ENCODE assay signal across 8 cellular contexts in the genomic region with DNA sequence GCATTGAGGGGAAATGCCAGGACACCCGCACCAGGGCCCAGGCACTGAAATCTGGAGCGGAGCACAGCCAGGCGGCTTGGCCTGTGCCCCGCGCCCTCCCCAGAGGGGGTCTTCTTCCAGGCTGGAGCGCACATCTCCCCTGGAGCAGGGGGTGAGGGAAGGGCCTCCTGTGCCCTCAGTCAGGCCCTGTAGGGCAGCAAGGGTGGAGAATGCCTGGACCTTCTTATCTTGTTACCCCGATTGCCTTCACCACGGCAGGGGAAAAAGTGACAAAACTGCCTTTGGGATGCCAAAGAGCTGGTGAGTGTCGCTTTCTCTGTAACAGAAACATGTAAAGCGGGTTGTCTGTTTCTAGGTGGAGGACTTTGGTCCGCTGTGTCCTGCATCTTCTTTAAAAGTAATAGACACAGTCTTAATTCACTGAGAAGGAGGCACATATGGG. TPM values are rescaled to one million over a fixed set of nuclear protein-coding genes. Genes with fewer than 3 reads are reported as not detected.
DNase-seq lines count a peak whose midpoint lies in the region; ATAC-seq and TF ChIP-seq lines count a peak whose summit lies in the region.

No MANE protein-coding gene starts in this region.

- no peaks in the 10 kb centered on the region for H4K20me1 ChIP-seq in GM23248 (ENCODE audit: insufficient read depth)

- peaks cover 35% of the 10 kb centered on the region for H3K79me2 ChIP-seq in GM23248 (ENCODE audit: insufficient read depth)

- H3F3A ChIP-seq in GM23248 (ENCODE audit: insufficient read depth) = peaks cover 9% of the 10 kb centered on the region; the same call in 1 of the 2 replicates

- H3K27me3 ChIP-seq in GM23248 (replicated peaks; ENCODE audit: insufficient read depth) (no peaks in the 10 kb centered on the region), ascending aorta (no peaks in the 10 kb centered on the region), iPS-18a (ENCODE audit: control insufficient read depth, insufficient read depth, low read length) (peaks cover 80% of the 10 kb centered on the region)

- ATAC-seq in GM21825 (IDR thresholded peaks at IDR 0.05; ENCODE audit: unreplicated experiment) (no peak), HG02763 (IDR thresholded peaks at IDR 0.05; ENCODE audit: unreplicated experiment) (no peak), GM18868 (IDR thresholded peaks at IDR 0.05; ENCODE audit: unreplicated experiment) (no peak)

- H2AFZ ChIP-seq in GM23248 = peak overlapping the region; percentile 73; the same call in 1 of the 2 replicates

- WGBS in GM23248 (ENCODE audit: low coverage in 1 of 2, low lambda C conversion rate in 2 of 2, missing lambda C conversion rate in 2 of 2), 2 experiments = 82 to 86% methylated on average over 11 of the region's 11 CpGs

- H3K9ac ChIP-seq in GM23248 (peak overlapping the region; percentile 78), iPS-18a (ENCODE audit: low read length) (peak overlapping the region; percentile 64)

- H3K9me3 ChIP-seq in GM23248 (ENCODE audit: low read depth) (no peaks in the 10 kb centered on the region), ascending aorta (no peaks in the 10 kb centered on the region), iPS-18a (ENCODE audit: control insufficient read depth, low read depth, low read length) (peaks cover 3% of the 10 kb centered on the region)

- H3K4me2 ChIP-seq in GM23248 (ENCODE audit: unreplicated experiment) = peak overlapping the region; percentile 82

- H3K27ac ChIP-seq in GM23248 (no peak overlapping the region), ascending aorta (peak overlapping the region; percentile 82 to 91), iPS-18a (ENCODE audit: low read length) (no peak overlapping the region), skin epidermis (peak overlapping the region in 11 of 21 experiments; percentile 24 to 97 (median 68))

- no peak for TF ChIP-seq CTCF in ascending aorta (IDR thresholded peaks at IDR 0.05)

- no peaks in the 10 kb centered on the region for H3K9me2 ChIP-seq in GM23248 (ENCODE audit: insufficient read depth)

- peak overlapping the region; percentile 73 for H3K4me3 ChIP-seq in GM23248
- peak overlapping the region; percentile 83 to 94 for H3K4me3 ChIP-seq in ascending aorta
- H3K4me3 ChIP-seq in iPS-18a (ENCODE audit: low read length) = peak overlapping the region; percentile 76
- peak overlapping the region; percentile 42 to 76 (median 57) for H3K4me3 ChIP-seq in skin epidermis

- H3K36me3 ChIP-seq in GM23248 (ENCODE audit: low read depth) (no peaks in the 10 kb centered on the region; the same call in 1 of the 2 replicates), ascending aorta (no peaks in the 10 kb centered on the region), iPS-18a (ENCODE audit: control insufficient read depth, low read depth, low read length) (no peaks in the 10 kb centered on the region)

- no peak for DNase-seq in GM23248
- no peak for DNase-seq in ascending aorta (ENCODE audit: low spot score in 2 of 2)
- DNase-seq in SIG-M5 treated with dmso at 0.1 percent for 504 hours (lab: John Stamatoyannopoulos, UW; ENCODE audit: unreplicated experiment) = no peak

- H3K4me1 ChIP-seq in GM23248 (ENCODE audit: insufficient read depth) (no peaks in the 10 kb centered on the region), ascending aorta (peaks cover 0 to 16% of the 10 kb centered on the region in 2 donors), iPS-18a (ENCODE audit: control insufficient read depth, low read depth, low read length) (peaks cover 23% of the 10 kb centered on the region)

- in situ Hi-C loops in GM23248 (cut with MboI) = no loop called here

- intact Hi-C loops in ascending aorta (cut with DNase I) = loop anchor here (1.0 to 2.0 kb wide), 4 partner anchors 18 to 134 kb away; no protein-coding TSS in a partner anchor

RNA-seq across cellular contexts. Expression of gene BAHCC1, which starts 48.3 kb away (rescaled TPM):
- total RNA-seq in GM23248 (2014; rRNA removed; shearing (Covaris generic)) = 3.0 and 5.2 TPM in 2 replicates
- polyA plus RNA-seq in GM23248 (2016; fragmentation: Nextera tagmentation; extraction: Ambion mirVana) = 0.91 and 1.3 TPM in 2 replicates
- total RNA-seq in ascending aorta = 29.1 TPM

RNA-seq across cellular contexts. Expression of gene SLC38A10, which starts 51.8 kb away (rescaled TPM):
- total RNA-seq in GM23248 (2014; rRNA removed; shearing (Covaris generic)) = 133 and 137 TPM in 2 replicates
- 58.6 and 61.8 TPM in 2 replicates for polyA plus RNA-seq in GM23248 (2016; fragmentation: Nextera tagmentation; extraction: Ambion mirVana)
- 261 TPM for total RNA-seq in ascending aorta

Comparison
In these comparisons a context has a peak if more than half of its experiments do, and no peak if none do; other contexts are left out.
1. H3K27ac ChIP-seq: peak in ascending aorta (2 of 2) and skin epidermis (11 of 21); none in GM23248 (single experiment) and iPS-18a (single experiment).
2. Peak in every context shown above with its lines, with median percentiles within 50 percentile points of each other: H3K4me3 ChIP-seq.